Comparison of ENCODE assay signal across 8 cellular contexts in the genomic region with DNA sequence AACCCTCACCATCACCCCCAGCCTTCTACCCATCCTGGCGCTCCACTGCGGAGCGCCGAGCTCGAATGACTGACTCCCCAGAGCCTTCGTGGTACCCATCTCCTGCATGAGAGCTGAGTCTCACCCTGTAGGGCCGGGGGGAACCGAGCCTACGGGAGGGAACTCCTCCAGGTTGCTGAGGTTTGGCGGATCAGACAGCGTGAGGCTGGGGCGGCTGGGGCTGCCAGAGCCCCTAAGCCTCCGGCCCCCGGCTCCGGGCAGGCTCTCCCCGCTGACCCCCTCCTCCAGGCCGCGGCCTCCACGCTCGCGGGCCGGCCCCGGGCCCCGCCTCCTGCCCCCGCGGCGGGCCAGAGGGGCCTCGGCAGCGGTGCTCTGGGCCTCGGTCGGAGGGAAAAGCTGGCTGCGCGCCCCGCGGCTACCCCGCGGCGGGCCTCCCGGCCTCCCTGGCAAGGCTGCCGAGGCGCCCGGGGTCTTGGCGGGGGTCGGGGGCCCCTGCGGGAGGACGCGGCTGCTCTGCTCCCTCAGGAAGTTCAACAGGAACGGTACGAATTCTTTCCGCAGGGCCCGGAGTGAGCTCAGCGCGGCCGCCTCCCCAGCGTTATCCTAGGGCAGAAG. TPM values are rescaled to one million over a fixed set of nuclear protein-coding genes. Genes with fewer than 3 reads are reported as not detected.
DNase-seq lines count a peak whose midpoint lies in the region; ATAC-seq and TF ChIP-seq lines count a peak whose summit lies in the region.

No MANE protein-coding gene starts in this region.

- no peaks in the 10 kb centered on the region for H3K27me3 Mint-ChIP-seq in activated CD4-positive, alpha-beta memory T cell treated with anti-CD3 and anti-CD28 coated beads for 36 hours

- DNase-seq in AG08395 (ENCODE audit: low spot score) (peak; percentile 31), fibroblast of the aortic adventitia (ENCODE audit: low read depth) (no peak)
- DNase-seq in activated CD4-positive, alpha-beta memory T cell treated with anti-CD3 and anti-CD28 coated beads for 36 hours = peak; percentile 18

- no peaks in the 10 kb centered on the region for H3K9me3 Mint-ChIP-seq in activated CD4-positive, alpha-beta memory T cell treated with anti-CD3 and anti-CD28 coated beads for 36 hours

- POLR2A ChIA-PET in activated CD4-positive, alpha-beta memory T cell treated with anti-CD3 and anti-CD28 coated beads for 36 hours (lab: Charles Lee) = interaction anchor here (1.3 to 1.4 kb wide), 3 partner anchors 13 to 188 kb away, joined by 3 to 4 read pairs (median 3); partner anchors contain the start of genes HAUS2 and LRRC57

- peak overlapping the region; percentile 77 for H3K4me3 Mint-ChIP-seq in activated CD4-positive, alpha-beta memory T cell treated with anti-CD3 and anti-CD28 coated beads for 36 hours

- peaks cover 16% of the 10 kb centered on the region for H3K36me3 Mint-ChIP-seq in activated CD4-positive, alpha-beta memory T cell treated with anti-CD3 and anti-CD28 coated beads for 36 hours

- CTCF ChIA-PET in activated CD4-positive, alpha-beta memory T cell treated with anti-CD3 and anti-CD28 coated beads for 36 hours (lab: Charles Lee) = interaction anchor here (4.6 kb wide), 1 partner anchor 190 kb away, joined by 25 read pairs; no protein-coding TSS in a partner anchor

- H3K4me3 ChIP-seq in fibroblast of the aortic adventitia (ENCODE audit: low read depth, low read length) (peak overlapping the region; percentile 90), neutrophil (ENCODE audit: low read depth in 1 of 2, low read length in 1 of 2) (peak overlapping the region; percentile 77 to 92)

- H3K27ac Mint-ChIP-seq in activated CD4-positive, alpha-beta memory T cell treated with anti-CD3 and anti-CD28 coated beads for 36 hours = no peak overlapping the region

- peaks cover 13 to 14% of the 10 kb centered on the region in 2 experiments for H3K4me1 ChIP-seq in neutrophil (ENCODE audit: control insufficient read depth in 1 of 2, insufficient read depth in 1 of 2, low read depth in 1 of 2, low read length in 1 of 2)

- H3K9me3 ChIP-seq in neutrophil = no peaks in the 10 kb centered on the region

- intact Hi-C loops in activated CD4-positive, alpha-beta memory T cell treated with anti-CD3 and anti-CD28 coated beads for 36 hours (cut with micrococcal nuclease) = loop anchor here (5.0 to 10.0 kb wide), 2 partner anchors 159 to 189 kb away; partner anchors contain the start of genes STARD9 and TTBK2

- peaks cover 31% of the 10 kb centered on the region for H3K36me3 ChIP-seq in neutrophil

- H3K27me3 ChIP-seq in neutrophil = no peaks in the 10 kb centered on the region

- ATAC-seq in GM19023 (IDR thresholded peaks at IDR 0.05; ENCODE audit: unreplicated experiment) = peak; percentile 42
- peak; percentile 33 for ATAC-seq in HG03280 (IDR thresholded peaks at IDR 0.05; ENCODE audit: unreplicated experiment)
- ATAC-seq in HG03469 (IDR thresholded peaks at IDR 0.05; ENCODE audit: unreplicated experiment) = no peak
- ATAC-seq in HG03097 (IDR thresholded peaks at IDR 0.05; ENCODE audit: low FRiP score, unreplicated experiment) = no peak

- peaks cover 18% of the 10 kb centered on the region for H3K4me1 Mint-ChIP-seq in activated CD4-positive, alpha-beta memory T cell treated with anti-CD3 and anti-CD28 coated beads for 36 hours (ENCODE audit: low read depth)

- TF ChIP-seq CTCF in fibroblast of the aortic adventitia (IDR thresholded peaks at IDR 0.05; ENCODE audit: insufficient read depth, low read length) (no peak), neutrophil (IDR thresholded peaks at IDR 0.05) (no peak)

- peak overlapping the region; percentile 76 for H3K27ac ChIP-seq in neutrophil

RNA-seq across cellular contexts. Expression of gene CDAN1, which starts 0.6 kb away (rescaled TPM):
- total RNA-seq in activated CD4-positive, alpha-beta memory T cell treated with anti-CD3 and anti-CD28 coated beads for 36 hours = 10 to 100 TPM; 20.9 to 21.0 TPM
- 4.1 and 8.7 TPM in 2 replicates for total RNA-seq in fibroblast of the aortic adventitia (ENCODE audit: low replicate concordance)

Comparison
In these comparisons a context has a peak if more than half of its experiments do, and no peak if none do; other contexts are left out.
1. ATAC-seq: peak in GM19023 (single experiment) and HG03280 (single experiment); none in HG03469 (single experiment) and HG03097 (single experiment).